Comparison of ENCODE assay signal across 21 cellular contexts in the genomic region with DNA sequence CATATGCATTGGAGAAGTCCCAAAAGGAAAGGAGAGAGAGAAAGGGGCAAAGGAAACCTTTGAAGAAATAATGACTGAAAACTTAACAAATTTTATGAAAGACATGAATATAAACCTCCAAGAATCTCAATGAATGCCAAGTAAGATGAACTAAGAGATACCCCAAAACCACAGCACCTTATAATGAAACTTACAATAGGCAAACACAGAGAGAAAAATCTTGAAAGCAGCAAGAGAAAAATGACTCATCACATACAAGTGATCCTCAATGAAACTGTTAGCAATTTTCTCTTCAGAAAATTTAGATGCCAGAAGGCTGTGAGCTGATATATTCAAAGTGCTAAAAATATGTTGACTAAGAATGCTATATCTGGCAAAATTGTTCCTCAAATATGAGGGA. TPM values are rescaled to one million over a fixed set of nuclear protein-coding genes. Genes with fewer than 3 reads are reported as not detected.
DNase-seq lines count a peak whose midpoint lies in the region; ATAC-seq lines count a peak whose summit lies in the region.
"Had no signal": no experiment of that assay in that cellular context is flagged by ENCODE, and none has a peak within 500 bp of the region (broad histone marks: within the 10 kb centered on the region; RNA-seq: fewer than 3 reads in every experiment).

No MANE protein-coding gene starts in this region.

- no peaks in the 10 kb centered on the region for H3K9me3 ChIP-seq in right cardiac atrium (ENCODE audit: control insufficient read depth, low read length)
- H3K9me3 ChIP-seq: BE2C, MG63 had no signal

- peaks cover 3% of the 10 kb centered on the region for H3K9me3 Mint-ChIP-seq in activated CD4-positive, alpha-beta T cell treated with anti-CD3 and anti-CD28 coated beads for 36 hours (ENCODE audit: low read depth)
- peaks cover 0 to 7% of the 10 kb centered on the region in 2 donors for H3K9me3 Mint-ChIP-seq in activated naive CD4-positive, alpha-beta T cell treated with anti-CD3 and anti-CD28 coated beads, Interleukin-2, amount 50 U/mL, for 72 hours
- peaks cover 3% of the 10 kb centered on the region for H3K9me3 Mint-ChIP-seq in activated T-helper 17 cell treated with anti-CD3 and anti-CD28 coated beads, Interleukin-2, amount 50 U/mL, for 72 hours

- no peak for DNase-seq in activated CD4-positive, alpha-beta T cell treated with anti-CD3 and anti-CD28 coated beads for 36 hours
- DNase-seq in activated CD4-positive, alpha-beta T cell treated with anti-CD3 and anti-CD28 coated beads, Interleukin-2, amount 50 U/mL, for 4 hours, result no peak
- no peak for DNase-seq in activated naive CD4-positive, alpha-beta T cell treated with anti-CD3 and anti-CD28 coated beads, Interleukin-2, amount 50 U/mL, for 72 hours (ENCODE audit: low spot score in 2 of 2)
- DNase-seq in activated naive CD4-positive, alpha-beta T cell (lab: John Stamatoyannopoulos, UW), result no peak
- no peak for DNase-seq in right cardiac atrium
- DNase-seq: 8988T; ACHN; BE2C; CD8-positive, alpha-beta memory T cell; IMR-90; KG1; MG63; NCI-H2029; NCI-H446 treated with DMSO at 0.1 percent for 48 hours; NCI-H526 treated with DMSO at 0.1 percent for 48 hours; SHP77 had no signal

- H3K36me3 Mint-ChIP-seq in activated CD4-positive, alpha-beta T cell treated with anti-CD3 and anti-CD28 coated beads for 36 hours (ENCODE audit: low read depth), result no peaks in the 10 kb centered on the region
- peaks cover 7 to 9% of the 10 kb centered on the region in 2 donors for H3K36me3 Mint-ChIP-seq in activated naive CD4-positive, alpha-beta T cell treated with anti-CD3 and anti-CD28 coated beads, Interleukin-2, amount 50 U/mL, for 72 hours
- no peaks in the 10 kb centered on the region for H3K36me3 Mint-ChIP-seq in activated T-helper 17 cell treated with anti-CD3 and anti-CD28 coated beads, Interleukin-2, amount 50 U/mL, for 72 hours (ENCODE audit: low read depth)
- H3K36me3 Mint-ChIP-seq: CD14-positive monocyte; CD8-positive, alpha-beta memory T cell had no signal

- H3K4me3 ChIP-seq in right cardiac atrium (ENCODE audit: low read length), result no peak overlapping the region
- H3K4me3 ChIP-seq: MG63 had no signal

- POLR2A ChIA-PET in activated CD4-positive, alpha-beta T cell treated with anti-CD3 and anti-CD28 coated beads for 36 hours (lab: Charles Lee), result no interaction called here

- no peaks in the 10 kb centered on the region for H3K27me3 ChIP-seq in right cardiac atrium (ENCODE audit: control insufficient read depth, insufficient read depth)
- H3K27me3 ChIP-seq: BE2C, MG63 had no signal

- intact Hi-C loops in activated CD4-positive, alpha-beta T cell treated with anti-CD3 and anti-CD28 coated beads for 36 hours (cut with DNase I, micrococcal nuclease), result loop anchor here in 1 of 2 experiments (5.0 kb wide), 1 partner anchor 90 kb away; a partner anchor contains a TSS
- intact Hi-C loops in right cardiac atrium (cut with DNase I), result no loop called here

- H3K27ac ChIP-seq in right cardiac atrium (ENCODE audit: low read length), result no peak overlapping the region
- H3K27ac ChIP-seq: RWPE1 had no signal

- no peaks in the 10 kb centered on the region for H3K4me1 ChIP-seq in right cardiac atrium (ENCODE audit: control insufficient read depth, insufficient read depth, low read length)
- H3K4me1 ChIP-seq: BE2C had no signal

- H3K27ac Mint-ChIP-seq in activated CD4-positive, alpha-beta T cell treated with anti-CD3 and anti-CD28 coated beads for 36 hours, result no peak overlapping the region
- no peak overlapping the region for H3K27ac Mint-ChIP-seq in activated naive CD4-positive, alpha-beta T cell treated with anti-CD3 and anti-CD28 coated beads, Interleukin-2, amount 50 U/mL, for 72 hours
- no peak overlapping the region for H3K27ac Mint-ChIP-seq in activated T-helper 17 cell treated with anti-CD3 and anti-CD28 coated beads, Interleukin-2, amount 50 U/mL, for 72 hours
- H3K27ac Mint-ChIP-seq: CD8-positive, alpha-beta memory T cell had no signal

- H3K4me3 Mint-ChIP-seq in activated CD4-positive, alpha-beta T cell treated with anti-CD3 and anti-CD28 coated beads for 36 hours, result no peak overlapping the region
- H3K4me3 Mint-ChIP-seq in activated T-helper 17 cell treated with anti-CD3 and anti-CD28 coated beads, Interleukin-2, amount 50 U/mL, for 72 hours, result no peak overlapping the region
- H3K4me3 Mint-ChIP-seq: CD14-positive monocyte; CD8-positive, alpha-beta memory T cell had no signal

- peaks cover 4% of the 10 kb centered on the region for H3K27me3 Mint-ChIP-seq in activated CD4-positive, alpha-beta T cell treated with anti-CD3 and anti-CD28 coated beads for 36 hours
- H3K27me3 Mint-ChIP-seq in activated T-helper 17 cell treated with anti-CD3 and anti-CD28 coated beads, Interleukin-2, amount 50 U/mL, for 72 hours, result no peaks in the 10 kb centered on the region

- peaks cover 9% of the 10 kb centered on the region for H3K4me1 Mint-ChIP-seq in activated CD4-positive, alpha-beta T cell treated with anti-CD3 and anti-CD28 coated beads for 36 hours
- no peaks in the 10 kb centered on the region for H3K4me1 Mint-ChIP-seq in activated T-helper 17 cell treated with anti-CD3 and anti-CD28 coated beads, Interleukin-2, amount 50 U/mL, for 72 hours
- H3K4me1 Mint-ChIP-seq: CD14-positive monocyte; CD8-positive, alpha-beta memory T cell had no signal

- ATAC-seq in activated CD4-positive, alpha-beta T cell treated with anti-CD3 and anti-CD28 coated beads for 36 hours, result peak; percentile 72
- ATAC-seq in activated naive CD4-positive, alpha-beta T cell treated with anti-CD3 and anti-CD28 coated beads, Interleukin-2, amount 50 U/mL, for 72 hours, result peak; percentile 24 to 92
- ATAC-seq in activated T-helper 17 cell treated with anti-CD3 and anti-CD28 coated beads, Interleukin-2, amount 50 U/mL, for 72 hours (replicated peaks), result peak; percentile 57
- ATAC-seq in right cardiac atrium (no peak), HG02588 (IDR thresholded peaks at IDR 0.05; ENCODE audit: unreplicated experiment) (no peak)
- ATAC-seq: Panc1 had no signal

- CTCF ChIA-PET in activated CD4-positive, alpha-beta T cell treated with anti-CD3 and anti-CD28 coated beads for 36 hours (lab: Charles Lee), result no interaction called here

RNA-seq across cellular contexts. Expression of a gene that starts 10.1 kb away (rescaled TPM):
- under 1 TPM; 0.16 to 0.25 TPM for total RNA-seq in activated CD4-positive, alpha-beta T cell treated with anti-CD3 and anti-CD28 coated beads for 36 hours
- under 1 TPM; 0.18 to 0.54 TPM for total RNA-seq in activated naive CD4-positive, alpha-beta T cell treated with anti-CD3 and anti-CD28 coated beads, Interleukin-2, amount 50 U/mL, for 72 hours
- under 1 TPM; 0.06 to 0.82 TPM for total RNA-seq in activated T-helper 17 cell treated with anti-CD3 and anti-CD28 coated beads, Interleukin-2, amount 50 U/mL, for 72 hours
- 1 to 10 TPM; 3.8 to 6.3 (median 5.3) TPM for total RNA-seq in right cardiac atrium
- 5.1 TPM for polyA plus RNA-seq in right cardiac atrium
- polyA plus RNA-seq: CD14-positive monocyte had no signal

Comparison
In these comparisons a context has a peak if more than half of its experiments do, and no peak if none do; other contexts are left out.
1. ATAC-seq: peak in activated CD4-positive, alpha-beta T cell treated with anti-CD3 and anti-CD28 coated beads for 36 hours (single experiment), activated naive CD4-positive, alpha-beta T cell treated with anti-CD3 and anti-CD28 coated beads, Interleukin-2, amount 50 U/mL, for 72 hours (2 of 2) and activated T-helper 17 cell treated with anti-CD3 and anti-CD28 coated beads, Interleukin-2, amount 50 U/mL, for 72 hours (single experiment); none in right cardiac atrium (0 of 2) and HG02588 (single experiment).